ENCODE assay signal across 18 cellular contexts in the genomic region with DNA sequence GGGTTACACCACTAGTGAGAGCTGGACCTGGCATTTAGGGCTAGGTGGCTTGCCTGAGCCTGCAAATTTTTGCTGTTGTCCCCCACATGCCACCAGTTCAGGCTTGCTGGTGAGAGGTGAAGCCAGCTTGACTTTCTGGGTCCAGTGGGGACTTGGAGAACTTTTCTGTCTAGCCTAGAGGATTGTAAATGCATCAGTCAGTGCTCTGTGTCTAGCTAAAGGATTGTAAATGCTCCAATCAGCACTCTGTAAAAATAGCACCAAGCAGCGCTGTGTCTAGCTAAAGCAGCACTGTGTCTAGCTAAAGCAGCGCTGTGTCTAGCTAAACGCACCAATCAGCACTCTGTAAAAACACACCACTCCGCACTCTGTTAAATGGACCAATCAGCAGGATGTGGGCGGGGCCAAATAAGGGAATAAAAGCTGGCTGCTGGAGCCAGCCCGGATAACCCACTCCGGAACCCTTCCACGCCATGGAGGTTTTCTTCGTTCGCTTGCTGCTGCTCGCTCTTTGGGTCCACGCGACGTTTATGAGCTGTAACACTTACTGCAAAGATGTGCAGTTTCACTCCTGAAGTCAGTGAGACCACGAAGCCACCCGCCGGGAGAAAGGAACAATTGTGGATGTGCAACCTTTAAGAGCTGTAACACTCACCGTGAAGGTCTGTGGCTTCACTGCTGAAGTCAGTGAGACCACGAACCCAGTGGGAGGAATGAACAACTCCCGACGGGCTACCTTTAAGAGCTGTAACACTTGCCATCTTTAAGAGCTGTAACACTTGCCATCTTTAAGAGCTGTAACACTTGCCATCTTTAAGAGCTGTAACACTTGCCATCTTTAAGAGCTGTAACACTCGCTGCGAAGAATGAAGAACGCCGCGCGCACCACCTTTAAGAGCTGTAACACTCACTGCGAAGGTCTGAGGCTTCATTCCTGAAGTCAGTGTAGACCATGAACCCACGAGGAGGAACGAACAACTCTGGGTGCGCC. TPM values are rescaled to one million over a fixed set of nuclear protein-coding genes. Genes with fewer than 3 reads are reported as not detected.
DNase-seq lines count a peak whose midpoint lies in the region; ATAC-seq and TF ChIP-seq lines count a peak whose summit lies in the region.
"Had no signal": no experiment of that assay in that cellular context is flagged by ENCODE, and none has a peak within 500 bp of the region (broad histone marks: within the 10 kb centered on the region; RNA-seq: fewer than 3 reads in every experiment).

No MANE protein-coding gene starts in this region.

- no peak overlapping the region for H3K4me3 ChIP-seq in left ventricle myocardium inferior
- H3K4me3 ChIP-seq in mesenchymal stem cell (ENCODE audit: insufficient read depth in 1 of 2, low read depth in 1 of 2, low read length in 2 of 2), result no peak overlapping the region
- no peak overlapping the region for H3K4me3 ChIP-seq in lower leg skin (ENCODE audit: low read depth, poor library complexity, severe bottlenecking)
- H3K4me3 ChIP-seq: A549, SJSA1 had no signal

- TF ChIP-seq CTCF in left ventricle myocardium inferior (IDR thresholded peaks at IDR 0.05; ENCODE audit: borderline replicate concordance) (no peak), lower leg skin (IDR thresholded peaks at IDR 0.05) (no peak)

- H2BK15ac ChIP-seq in mesenchymal stem cell (ENCODE audit: low read depth, poor library complexity, severe bottlenecking), result no peak overlapping the region

- no peak overlapping the region for H3K9ac ChIP-seq in mesenchymal stem cell (ENCODE audit: low read length)

- H4K8ac ChIP-seq in mesenchymal stem cell (ENCODE audit: low read length), result no peak overlapping the region

- 98% methylated on average over 31 of the region's 31 CpGs for WGBS in mesenchymal stem cell
- 96% methylated on average over 31 of the region's 31 CpGs for WGBS in lower leg skin, 2 donors

- ATAC-seq in Right ventricle myocardium superior (ENCODE audit: poor library complexity) (peak; percentile 71), left ventricle myocardium superior (peak; percentile 80)
- ATAC-seq in stimulated activated naive CD8-positive, alpha-beta T cell treated with anti-CD3 and anti-CD28 coated beads, Interleukin-15, amount 100 ng/mL, for 72 hours, result no peak
- ATAC-seq: A549, PC-3 had no signal

- H3K4me2 ChIP-seq in mesenchymal stem cell (ENCODE audit: low read length, poor library complexity, severe bottlenecking), result no peak overlapping the region
- H3K4me2 ChIP-seq: A549 had no signal

- H3K36me3 ChIP-seq in left ventricle myocardium inferior, result peaks cover 15% of the 10 kb centered on the region
- peaks cover 0 to 3% of the 10 kb centered on the region in 2 experiments for H3K36me3 ChIP-seq in mesenchymal stem cell (ENCODE audit: control insufficient read depth in 1 of 2, insufficient read depth in 2 of 2, low read depth in 1 of 2, low read length in 2 of 2)
- H3K36me3 ChIP-seq: SJSA1 had no signal

- H2AK5ac ChIP-seq in mesenchymal stem cell (ENCODE audit: low read length, severe bottlenecking), result no peak overlapping the region

- no peak overlapping the region for H2BK12ac ChIP-seq in mesenchymal stem cell (ENCODE audit: low read length in 2 of 2)

- H3K4ac ChIP-seq in mesenchymal stem cell (ENCODE audit: low read depth in 1 of 2, low read length in 2 of 2), result no peak overlapping the region

- no peaks in the 10 kb centered on the region for H3K9me3 Mint-ChIP-seq in stimulated activated naive CD8-positive, alpha-beta T cell treated with anti-CD3 and anti-CD28 coated beads, Interleukin-15, amount 100 ng/mL, for 72 hours

- no peaks in the 10 kb centered on the region for H3K9me3 ChIP-seq in left ventricle myocardium inferior (replicated peaks)
- no peaks in the 10 kb centered on the region for H3K9me3 ChIP-seq in mesenchymal stem cell (ENCODE audit: control insufficient read depth, low read length)
- H3K9me3 ChIP-seq: A549, SJSA1 had no signal

- no peak overlapping the region for H3K23ac ChIP-seq in mesenchymal stem cell (ENCODE audit: low read length in 2 of 2)

- no peak overlapping the region for H2AFZ ChIP-seq in mesenchymal stem cell (ENCODE audit: low read depth, low read length)

- no peak overlapping the region for H2BK5ac ChIP-seq in mesenchymal stem cell (ENCODE audit: low read depth, low read length, poor library complexity, severe bottlenecking)

- H3K27ac ChIP-seq in left ventricle myocardium inferior (replicated peaks) (no peak overlapping the region), mesenchymal stem cell (ENCODE audit: low read length, poor library complexity, severe bottlenecking) (no peak overlapping the region)
- H3K27ac ChIP-seq: A549, RWPE1, SJSA1 had no signal

- no peak overlapping the region for H3K4me3 Mint-ChIP-seq in stimulated activated naive CD8-positive, alpha-beta T cell treated with anti-CD3 and anti-CD28 coated beads, Interleukin-15, amount 100 ng/mL, for 72 hours
- H3K4me3 Mint-ChIP-seq: H9 had no signal

- H3K27me3 ChIP-seq in left ventricle myocardium inferior (ENCODE audit: low read depth) (no peaks in the 10 kb centered on the region), mesenchymal stem cell (ENCODE audit: control insufficient read depth in 1 of 2, insufficient read depth in 1 of 2, low read length in 2 of 2) (no peaks in the 10 kb centered on the region)
- H3K27me3 ChIP-seq: SJSA1 had no signal

- H3K14ac ChIP-seq in mesenchymal stem cell (ENCODE audit: low read length in 2 of 2), result no peak overlapping the region

- H4K91ac ChIP-seq in mesenchymal stem cell (ENCODE audit: low read length), result no peak overlapping the region

- no peak for TF ChIP-seq POLR2A in lower leg skin (IDR thresholded peaks at IDR 0.05)

- no peak overlapping the region for H3K18ac ChIP-seq in mesenchymal stem cell (ENCODE audit: low read depth in 1 of 2, low read length in 2 of 2)

- H2BK120ac ChIP-seq in mesenchymal stem cell (ENCODE audit: low read depth, low read length), result no peak overlapping the region

- H3K27me3 Mint-ChIP-seq in stimulated activated naive CD8-positive, alpha-beta T cell treated with anti-CD3 and anti-CD28 coated beads, Interleukin-15, amount 100 ng/mL, for 72 hours, result no peaks in the 10 kb centered on the region

- no peak overlapping the region for H3K27ac Mint-ChIP-seq in stimulated activated naive CD8-positive, alpha-beta T cell treated with anti-CD3 and anti-CD28 coated beads, Interleukin-15, amount 100 ng/mL, for 72 hours
- H3K27ac Mint-ChIP-seq: H9 had no signal

- H3K79me1 ChIP-seq in mesenchymal stem cell (replicated peaks; ENCODE audit: low read length, poor library complexity, severe bottlenecking), result no peaks in the 10 kb centered on the region

- peaks cover 8% of the 10 kb centered on the region for H3K4me1 ChIP-seq in left ventricle myocardium inferior
- H3K4me1 ChIP-seq in mesenchymal stem cell (ENCODE audit: control insufficient read depth, insufficient read depth, low read depth, low read length), result no peaks in the 10 kb centered on the region
- H3K4me1 ChIP-seq: A549, SJSA1 had no signal

- peaks cover 5% of the 10 kb centered on the region for H3K4me1 Mint-ChIP-seq in stimulated activated naive CD8-positive, alpha-beta T cell treated with anti-CD3 and anti-CD28 coated beads, Interleukin-15, amount 100 ng/mL, for 72 hours

- DNase-seq in Right ventricle myocardium superior (no peak), left ventricle myocardium inferior (no peak), OCI-M2 (lab: John Stamatoyannopoulos, UW; ENCODE audit: unreplicated experiment) (peak; percentile 98), left ventricle myocardium superior (no peak), NCI-H526 treated with DMSO at 0.1 percent for 48 hours (lab: John Stamatoyannopoulos, UW) (no peak), mesenchymal stem cell (no peak), lower leg skin (ENCODE audit: low spot score in 2 of 2) (no peak)
- DNase-seq in stimulated activated naive CD8-positive, alpha-beta T cell treated with anti-CD3 and anti-CD28 coated beads, Interleukin-15, amount 100 ng/mL, for 72 hours, result peak; percentile 27 to 29
- DNase-seq: Calu3, DMS53, H9, Kasumi-1, NCI-H1105 treated with DMSO at 0.1 percent for 48 hours, NCI-H187, PC-3 had no signal

- intact Hi-C loops in Right ventricle myocardium superior (cut with DNase I), result no loop called here
- intact Hi-C loops in left ventricle myocardium inferior (cut with micrococcal nuclease), result no loop called here
- intact Hi-C loops in left ventricle myocardium superior (cut with micrococcal nuclease), result no loop called here
- intact Hi-C loops in lower leg skin (cut with DNase I; ENCODE audit: low total_unique reads), result no loop called here

RNA-seq across cellular contexts. Expression of a gene that starts 27.3 kb away (rescaled TPM):
- total RNA-seq in Right ventricle myocardium superior (121 TPM), left ventricle myocardium inferior (126 TPM), left ventricle myocardium superior (112 TPM), lower leg skin (10 to 100 TPM in 2 of 4 donors, 1 to 10 TPM in 2; 5.2 to 26.7 (median 10.6) TPM)
- 23.7 TPM for polyA plus RNA-seq in mesenchymal stem cell (2013, experiment 1 of 2)
- polyA plus RNA-seq in mesenchymal stem cell (2013, experiment 2 of 2), result 26.0 TPM

Comparison
In these comparisons a context has a peak if more than half of its experiments do, and no peak if none do; other contexts are left out.
1. DNase-seq: peak in OCI-M2 (single experiment) and stimulated activated naive CD8-positive, alpha-beta T cell treated with anti-CD3 and anti-CD28 coated beads, Interleukin-15, amount 100 ng/mL, for 72 hours (2 of 2); none in Right ventricle myocardium superior (single experiment), left ventricle myocardium inferior (single experiment), left ventricle myocardium superior (single experiment), NCI-H526 treated with DMSO at 0.1 percent for 48 hours (single experiment), mesenchymal stem cell (single experiment) and lower leg skin (0 of 2).